ENCODE assay signal across 1 cellular context in genomic region chr13:93224545-93224944, GRCh38.
A peak's percentile ranks its signal among the peaks of the same experiment; 100 is the strongest.
TF ChIP-seq lines count a peak whose summit lies in the region.

No MANE protein-coding gene starts in this region.

TF ChIP-seq in HepG2, 621 proteins besides CTCF, POLR2A, EP300 and RAD21 (continued from another document and continues in another):
- TF ChIP-seq ZNF33A (CRISPR knock-in tag; IDR thresholded peaks at IDR 0.05; ENCODE audit: borderline replicate concordance) (no peak), WIZ (CRISPR knock-in tag; IDR thresholded peaks at IDR 0.05) (no peak), SP140L (CRISPR knock-in tag; IDR thresholded peaks at IDR 0.05; ENCODE audit: borderline replicate concordance) (peak; percentile 87; the same call in 1 of the 2 replicates), KDM3A (CRISPR knock-in tag; IDR thresholded peaks at IDR 0.05; ENCODE audit: low read depth) (peak; percentile 98), ZFP36L1 (CRISPR knock-in tag; IDR thresholded peaks at IDR 0.05) (peak; percentile 93; the same call in 1 of the 2 replicates), HNF4G (IDR thresholded peaks at IDR 0.05; ENCODE audit: borderline replicate concordance, low read depth, low read length) (peak; percentile 92), HNF4G (CRISPR knock-in tag; IDR thresholded peaks at IDR 0.05; ENCODE audit: borderline replicate concordance, low read depth) (peak; percentile 66; the same call in 1 of the 2 replicates), ZNF253 (CRISPR knock-in tag; IDR thresholded peaks at IDR 0.05; ENCODE audit: borderline replicate concordance) (no peak), MAZ (IDR thresholded peaks at IDR 0.05; ENCODE audit: borderline replicate concordance, low read depth, low read length) (no peak), MAZ (CRISPR knock-in tag; IDR thresholded peaks at IDR 0.05; ENCODE audit: low read depth) (peak; percentile 50; the same call in 1 of the 2 replicates), SIX4 (CRISPR knock-in tag; IDR thresholded peaks at IDR 0.05) (peak; percentile 91), JARID2 (CRISPR knock-in tag; IDR thresholded peaks at IDR 0.05; ENCODE audit: insufficient replicate concordance) (no peak), ZNF142 (CRISPR knock-in tag; IDR thresholded peaks at IDR 0.05) (peak; percentile 35; the same call in 1 of the 2 replicates), ZNF260 (CRISPR knock-in tag; IDR thresholded peaks at IDR 0.05; ENCODE audit: borderline replicate concordance, low read depth) (no peak), ZNF205 (CRISPR knock-in tag; IDR thresholded peaks at IDR 0.05) (peak; percentile 93), RARA (CRISPR knock-in tag; IDR thresholded peaks at IDR 0.05) (peak; percentile 100), MYPOP (CRISPR knock-in tag; IDR thresholded peaks at IDR 0.05) (peak; percentile 79; the same call in 1 of the 2 replicates), MEIS1 (CRISPR knock-in tag; IDR thresholded peaks at IDR 0.05; ENCODE audit: borderline replicate concordance) (peak; percentile 42; the same call in 1 of the 2 replicates), ZSCAN9 (CRISPR knock-in tag; IDR thresholded peaks at IDR 0.05; ENCODE audit: borderline replicate concordance) (peak; percentile 96), ZNF12 (CRISPR knock-in tag; IDR thresholded peaks at IDR 0.05) (peak; percentile 87), ATM (IDR thresholded peaks at IDR 0.05; ENCODE audit: borderline replicate concordance) (no peak), ARNTL (CRISPR knock-in tag; IDR thresholded peaks at IDR 0.05) (peak; percentile 87), MLXIP (CRISPR knock-in tag; IDR thresholded peaks at IDR 0.05; ENCODE audit: borderline replicate concordance) (peak; percentile 58; the same call in 1 of the 2 replicates), SATB2 (CRISPR knock-in tag; IDR thresholded peaks at IDR 0.05) (peak; percentile 97), HDAC1 (CRISPR knock-in tag; IDR thresholded peaks at IDR 0.05) (peak; percentile 93), ZNF574 (CRISPR knock-in tag; IDR thresholded peaks at IDR 0.05) (peak; percentile 80), KAT8 (CRISPR knock-in tag; IDR thresholded peaks at IDR 0.05) (peak; percentile 88), MXD4 (CRISPR knock-in tag; IDR thresholded peaks at IDR 0.05) (peak; percentile 59; the same call in 1 of the 2 replicates), GATAD1 (CRISPR knock-in tag; IDR thresholded peaks at IDR 0.05) (peak; percentile 82), IKZF5 (CRISPR knock-in tag; IDR thresholded peaks at IDR 0.05) (peak; percentile 98), KMT2B (CRISPR knock-in tag; IDR thresholded peaks at IDR 0.05) (peak; percentile 81), THRA (CRISPR knock-in tag; IDR thresholded peaks at IDR 0.05; ENCODE audit: borderline replicate concordance) (peak; percentile 99), CBX5 (CRISPR knock-in tag; IDR thresholded peaks at IDR 0.05; ENCODE audit: borderline replicate concordance) (peak; percentile 86), ZFP90 (CRISPR knock-in tag; IDR thresholded peaks at IDR 0.05; ENCODE audit: borderline replicate concordance) (peak; percentile 73; the same call in 1 of the 2 replicates), DPF2 (CRISPR knock-in tag; IDR thresholded peaks at IDR 0.05; ENCODE audit: borderline replicate concordance, low read depth) (peak; percentile 95), SP1 (IDR thresholded peaks at IDR 0.05) (no peak), SP1 (CRISPR knock-in tag; IDR thresholded peaks at IDR 0.05) (peak; percentile 40; the same call in 1 of the 2 replicates), ZBTB33 (CRISPR knock-in tag; IDR thresholded peaks at IDR 0.05) (peak; percentile 79), RAD51 (IDR thresholded peaks at IDR 0.05; ENCODE audit: borderline replicate concordance) (no peak), ZC3H4 (CRISPR knock-in tag; IDR thresholded peaks at IDR 0.05; ENCODE audit: borderline replicate concordance) (no peak), ZBTB7B (CRISPR knock-in tag; IDR thresholded peaks at IDR 0.05) (peak; percentile 52; the same call in 1 of the 2 replicates), ZXDC (CRISPR knock-in tag; IDR thresholded peaks at IDR 0.05) (0 out of 2 replicates have a peak, but pooled peaks have one; percentile 25)
